In the genomic region with DNA sequence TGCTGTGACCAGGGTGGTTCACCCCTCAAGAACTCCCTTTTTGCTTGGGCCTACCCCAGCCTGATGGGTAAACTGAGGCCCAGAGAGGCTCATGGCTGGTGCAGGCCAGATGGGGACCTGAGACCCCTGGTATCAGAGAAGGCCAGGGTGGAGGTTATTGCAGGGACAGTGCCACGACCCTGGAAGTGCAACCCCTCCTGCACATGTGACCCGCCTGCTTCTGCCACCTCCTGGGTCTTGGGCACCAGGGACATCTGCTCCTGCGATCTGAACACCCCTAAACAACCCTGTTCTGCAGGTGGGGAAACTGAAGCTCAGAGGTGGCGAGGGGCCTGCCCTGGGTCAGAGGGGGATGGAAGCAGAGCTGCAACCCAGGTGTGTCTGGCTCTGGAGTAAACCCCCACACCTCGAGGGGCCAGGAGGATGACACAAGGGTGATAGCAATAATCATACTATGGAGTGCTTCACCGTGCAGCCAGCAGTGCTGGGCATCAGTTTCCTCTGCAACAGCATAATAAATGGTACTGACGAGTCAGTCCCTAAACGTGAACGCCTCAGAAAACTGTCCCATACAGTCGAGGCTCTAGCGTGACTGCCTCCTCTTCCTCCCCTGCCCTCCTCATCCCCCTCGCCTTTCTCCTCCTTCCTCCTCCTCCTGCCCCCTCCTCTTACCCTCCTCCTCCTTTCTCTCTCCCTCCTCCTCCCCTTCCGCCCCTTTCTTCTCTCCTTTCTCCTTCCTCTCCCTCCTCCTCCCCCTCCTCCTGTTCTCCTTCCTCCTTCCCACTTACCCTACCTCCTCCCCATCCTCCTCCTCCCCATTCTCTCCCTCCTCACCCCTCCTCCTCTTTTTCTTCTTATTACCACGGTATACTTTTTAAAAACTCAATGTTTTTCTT, we compare ENCODE assay signal across 3 cellular contexts.
TF ChIP-seq lines count a peak whose summit lies in the region.

No MANE protein-coding gene starts in this region.

TF ChIP-seq in HEK293, 187 proteins besides CTCF, POLR2A, EP300 and RAD21 (continues in another document):
- TF ChIP-seq GLI4 (tag by site-specific recombination; IDR thresholded peaks at IDR 0.05), result no peak
- no peak for TF ChIP-seq ZBTB10 (tag by site-specific recombination; IDR thresholded peaks at IDR 0.05)
- no peak for TF ChIP-seq ZBTB6 (tag by site-specific recombination; IDR thresholded peaks at IDR 0.05)
- no peak for TF ChIP-seq GLI2 (tag by site-specific recombination; IDR thresholded peaks at IDR 0.05; ENCODE audit: borderline replicate concordance, low read depth)
- TF ChIP-seq PATZ1 (tag by site-specific recombination; IDR thresholded peaks at IDR 0.05), result peak; percentile 27; the same call in 1 of the 2 replicates
- no peak for TF ChIP-seq ZSCAN30 (tag by site-specific recombination; IDR thresholded peaks at IDR 0.05)
- TF ChIP-seq PRDM1 (tag by site-specific recombination; IDR thresholded peaks at IDR 0.05), result peak; percentile 49; the same call in 1 of the 2 replicates
- no peak for TF ChIP-seq ZNF670 (tag by site-specific recombination; IDR thresholded peaks at IDR 0.05; ENCODE audit: low read depth)
- TF ChIP-seq MZF1 (tag by site-specific recombination; IDR thresholded peaks at IDR 0.05; ENCODE audit: borderline replicate concordance), result no peak
- no peak for TF ChIP-seq ZNF623 (tag by site-specific recombination; IDR thresholded peaks at IDR 0.05)
- TF ChIP-seq ZFHX2 (tag by site-specific recombination; conservative IDR thresholded peaks at IDR 0.05), result peak; percentile 75
- TF ChIP-seq ZNF366 (tag by site-specific recombination; conservative IDR thresholded peaks at IDR 0.05), result peak; percentile 59

TF ChIP-seq in GM12891, 5 proteins besides CTCF, POLR2A, EP300 and RAD21:
- no peak for TF ChIP-seq POLR2AphosphoS5 (IDR thresholded peaks at IDR 0.05; ENCODE audit: low read depth, low read length)
- TF ChIP-seq POU2F2 (IDR thresholded peaks at IDR 0.05; ENCODE audit: low read depth, low read length), result no peak
- TF ChIP-seq SPI1 (IDR thresholded peaks at IDR 0.05; ENCODE audit: low read depth, low read length), result no peak
- TF ChIP-seq PAX5 (IDR thresholded peaks at IDR 0.05; ENCODE audit: insufficient read depth, low read length, severe bottlenecking), result no peak
TF ChIP-seq in GM12891: peak in this region for 0.

TF ChIP-seq in SK-N-SH, 30 proteins besides CTCF, POLR2A, EP300 and RAD21:
- TF ChIP-seq NRF1 (IDR thresholded peaks at IDR 0.05; ENCODE audit: low read depth, low read length) (no peak), SMC3 (IDR thresholded peaks at IDR 0.05; ENCODE audit: low read depth, low read length) (no peak), USF1 (IDR thresholded peaks at IDR 0.05; ENCODE audit: borderline replicate concordance, low read depth) (no peak), YY1 (IDR thresholded peaks at IDR 0.05; ENCODE audit: low read depth) (no peak), RXRA (IDR thresholded peaks at IDR 0.05; ENCODE audit: borderline replicate concordance, low read depth) (no peak), TEAD4 (IDR thresholded peaks at IDR 0.05; ENCODE audit: borderline replicate concordance, insufficient read depth) (no peak), ELF1 (IDR thresholded peaks at IDR 0.05) (no peak), TCF12 (IDR thresholded peaks at IDR 0.05) (no peak), PBX3 (IDR thresholded peaks at IDR 0.05) (no peak), NFIC (IDR thresholded peaks at IDR 0.05; ENCODE audit: borderline replicate concordance) (no peak), RFX5 (IDR thresholded peaks at IDR 0.05; ENCODE audit: low read length) (no peak), USF2 (IDR thresholded peaks at IDR 0.05; ENCODE audit: borderline replicate concordance, low read depth, low read length) (no peak), MXI1 (IDR thresholded peaks at IDR 0.05; ENCODE audit: low read depth, low read length) (no peak)
